15 cellular contexts compared by ENCODE assay signal in genomic region chr1:167683226-167683625, GRCh38. TPM values are rescaled to one million over a fixed set of nuclear protein-coding genes. Genes with fewer than 3 reads are reported as not detected.
DNase-seq lines count a peak whose midpoint lies in the region; ATAC-seq, FAIRE-seq and TF ChIP-seq lines count a peak whose summit lies in the region.
"Had no signal": no experiment of that assay in that cellular context is flagged by ENCODE, and none has a peak within 500 bp of the region (broad histone marks: within the 10 kb centered on the region; RNA-seq: fewer than 3 reads in every experiment).

No MANE protein-coding gene starts in this region.

- H3K4ac ChIP-seq in IMR-90 (ENCODE audit: low read depth, low read length) = no peak overlapping the region

- H3K27me3 Mint-ChIP-seq in CD4-positive, CD25-positive, alpha-beta regulatory T cell = no peaks in the 10 kb centered on the region
- H3K27me3 Mint-ChIP-seq: CD4-positive, alpha-beta memory T cell had no signal

- peak overlapping the region; percentile 51 for H2AK9ac ChIP-seq in IMR-90 (replicated peaks; ENCODE audit: low read depth, low read length, poor library complexity)

- no peak for TF ChIP-seq POLR2A in IMR-90 (IDR thresholded peaks at IDR 0.05; ENCODE audit: low read depth, low read length)
- no peak for TF ChIP-seq POLR2A in tibial nerve (IDR thresholded peaks at IDR 0.05)

- no peaks in the 10 kb centered on the region for H3K27me3 ChIP-seq in CD4-positive, CD25-positive, alpha-beta regulatory T cell (ENCODE audit: control insufficient read depth, insufficient read depth, low read length)
- H3K27me3 ChIP-seq in IMR-90 (ENCODE audit: control insufficient read depth, insufficient read depth, low read length) (peaks cover 14% of the 10 kb centered on the region), bronchial epithelial cell (ENCODE audit: control insufficient read depth, insufficient read depth, low read length) (no peaks in the 10 kb centered on the region), neutrophil (no peaks in the 10 kb centered on the region), tibial nerve (no peaks in the 10 kb centered on the region)

- H2AK5ac ChIP-seq in IMR-90 (ENCODE audit: low read depth, low read length) = no peak overlapping the region

- TF ChIP-seq EP300 in tibial nerve (IDR thresholded peaks at IDR 0.05) = no peak

- H3K14ac ChIP-seq in IMR-90 (replicated peaks; ENCODE audit: low read depth, low read length) = no peak overlapping the region

- no peak overlapping the region for H3K4me2 ChIP-seq in IMR-90 (ENCODE audit: low read depth, low read length)

- H4K5ac ChIP-seq in IMR-90 (ENCODE audit: low read depth, low read length) = no peak overlapping the region

- H2BK15ac ChIP-seq in IMR-90 (ENCODE audit: low read depth, low read length) = no peak overlapping the region

- no TSS peak for BruUV-seq in IMR-90 (replicated peaks; lab: Mats Ljungman, UMichigan)

- H3K23ac ChIP-seq in IMR-90 (ENCODE audit: low read depth, low read length) = no peak overlapping the region; the same call in 1 of the 2 replicates

- no peak for DNase-seq in CD4-positive, CD25-positive, alpha-beta regulatory T cell
- DNase-seq in IMR-90 (no peak), bronchial epithelial cell (ENCODE audit: low read depth) (peak; percentile 48), tibial nerve (ENCODE audit: low spot score in 2 of 2) (no peak), medulla oblongata (ENCODE audit: extremely low spot score) (no peak), NCI-H226 (no peak), KBM-7 (no peak)
- DNase-seq: activated T-cell treated with anti-CD3 and anti-CD28 coated beads, Interleukin-2, amount 50 U/mL, for 48 hours; CD4-positive, alpha-beta memory T cell; natural killer cell; NCI-H2081 treated with DMSO at 0.1 percent for 48 hours had no signal

- no peaks in the 10 kb centered on the region for H3K79me1 ChIP-seq in IMR-90 (ENCODE audit: low read depth in 1 of 2, low read length in 2 of 2)

- TF ChIP-seq CTCF in IMR-90 (conservative IDR thresholded peaks at IDR 0.05; ENCODE audit: low read depth, low read length) (no peak), bronchial epithelial cell (IDR thresholded peaks at IDR 0.05; ENCODE audit: insufficient read depth, low read length, severe bottlenecking) (no peak), neutrophil (IDR thresholded peaks at IDR 0.05) (no peak), tibial nerve (IDR thresholded peaks at IDR 0.05) (no peak)

- intact Hi-C loops in IMR-90 (cut with micrococcal nuclease) = loop anchor here (10.0 kb wide), 1 partner anchor 228 kb away; no protein-coding TSS in a partner anchor

- peak overlapping the region in 2 of 3 donors; percentile 73 to 89 for H3K27ac Mint-ChIP-seq in CD4-positive, CD25-positive, alpha-beta regulatory T cell
- H3K27ac Mint-ChIP-seq: brain, natural killer cell had no signal

- peaks cover 5% of the 10 kb centered on the region for H3K4me1 ChIP-seq in CD4-positive, CD25-positive, alpha-beta regulatory T cell (ENCODE audit: control insufficient read depth, insufficient read depth, low read length, poor library complexity, severe bottlenecking)
- H3K4me1 ChIP-seq in IMR-90 (ENCODE audit: control insufficient read depth, insufficient read depth, low read length) (no peaks in the 10 kb centered on the region), neutrophil (ENCODE audit: control insufficient read depth in 1 of 2, insufficient read depth in 1 of 2, low read depth in 1 of 2, low read length in 1 of 2) (peaks cover 6 to 14% of the 10 kb centered on the region in 2 experiments), tibial nerve (peaks cover 0 to 20% (median 3%) of the 10 kb centered on the region in 4 donors)

- no peak overlapping the region for H2BK120ac ChIP-seq in IMR-90 (ENCODE audit: low read depth, low read length)

- no peak overlapping the region for H2BK5ac ChIP-seq in IMR-90 (ENCODE audit: low read depth, low read length, poor library complexity, severe bottlenecking)

- no peak overlapping the region for H4K8ac ChIP-seq in IMR-90 (ENCODE audit: low read depth in 2 of 2, low read length in 2 of 2)

- no peak overlapping the region for H3K9ac ChIP-seq in IMR-90 (ENCODE audit: low read depth, low read length)

- no peaks in the 10 kb centered on the region for H3K9me3 Mint-ChIP-seq in CD4-positive, CD25-positive, alpha-beta regulatory T cell
- H3K9me3 Mint-ChIP-seq: brain; CD4-positive, alpha-beta memory T cell; natural killer cell had no signal

- H3K9me1 ChIP-seq in IMR-90 (ENCODE audit: insufficient read depth, low read length) = peaks cover 4% of the 10 kb centered on the region; the same call in 1 of the 2 replicates

- dilution Hi-C loops in IMR-90 (cut with HindIII; ENCODE audit: low sequenced_read_pairs, unreplicated experiment) = no loop called here

- no peak for FAIRE-seq in bronchial epithelial cell (lab: Jason Lieb, UNC)
- FAIRE-seq: H54, keratinocyte had no signal

- H2BK20ac ChIP-seq in IMR-90 (ENCODE audit: low read depth, low read length) = no peak overlapping the region

- H3K18ac ChIP-seq in IMR-90 (ENCODE audit: low read depth, low read length) = no peak overlapping the region

- peaks cover 41% of the 10 kb centered on the region for H3K36me3 Mint-ChIP-seq in CD4-positive, CD25-positive, alpha-beta regulatory T cell
- H3K36me3 Mint-ChIP-seq: brain had no signal

- no peak overlapping the region for H4K91ac ChIP-seq in IMR-90 (ENCODE audit: insufficient read depth, low read depth, low read length)

- CTCF ChIA-PET in IMR-90 (lab: Yijun Ruan, JAX) = no interaction called here

- H3K4me3 ChIP-seq in CD4-positive, CD25-positive, alpha-beta regulatory T cell (ENCODE audit: low read depth, low read length) = no peak overlapping the region
- H3K4me3 ChIP-seq in IMR-90 (ENCODE audit: insufficient read depth, low read depth, low read length) (no peak overlapping the region), bronchial epithelial cell (ENCODE audit: low read depth, low read length) (no peak overlapping the region), neutrophil (ENCODE audit: low read depth in 1 of 2, low read length in 1 of 2) (no peak overlapping the region), tibial nerve (no peak overlapping the region)

- H2AFZ ChIP-seq in IMR-90 (replicated peaks; ENCODE audit: low read length, poor library complexity) = peak overlapping the region; percentile 23

- H3K36me3 ChIP-seq in CD4-positive, CD25-positive, alpha-beta regulatory T cell (ENCODE audit: control insufficient read depth, insufficient read depth, low read length) = peaks cover 87% of the 10 kb centered on the region
- no peaks in the 10 kb centered on the region for H3K36me3 ChIP-seq in IMR-90 (ENCODE audit: control insufficient read depth, insufficient read depth, low read length)
- no peaks in the 10 kb centered on the region for H3K36me3 ChIP-seq in bronchial epithelial cell (ENCODE audit: control insufficient read depth, insufficient read depth, low read length)
- H3K36me3 ChIP-seq in neutrophil = peaks cover 94% of the 10 kb centered on the region
- H3K36me3 ChIP-seq in tibial nerve = no peaks in the 10 kb centered on the region

- H4K20me1 ChIP-seq in IMR-90 (ENCODE audit: insufficient read depth, low read length) = no peaks in the 10 kb centered on the region

- H3K56ac ChIP-seq in IMR-90 (ENCODE audit: extremely low read depth, insufficient read depth, low read length) = no peak overlapping the region

- in situ Hi-C loops in IMR-90 (cut with MboI; ENCODE audit: low sequenced_read_pairs) (loop anchor here (25.0 kb wide), 1 partner anchor 421 kb away; no protein-coding TSS in a partner anchor), KBM-7 (cut with MboI; ENCODE audit: low pct_unique_long_range_greater_than_20kb, low sequenced_read_pairs) (loop anchor here (10.0 kb wide), 1 partner anchor 78 kb away; no protein-coding TSS in a partner anchor)

- no peak overlapping the region for H3K4me3 Mint-ChIP-seq in CD4-positive, CD25-positive, alpha-beta regulatory T cell
- H3K4me3 Mint-ChIP-seq: brain; CD4-positive, alpha-beta memory T cell; natural killer cell had no signal

- TF ChIP-seq RAD21 in IMR-90 (IDR thresholded peaks at IDR 0.05; ENCODE audit: low read length) = no peak

- peak overlapping the region; percentile 34 for H3K27ac ChIP-seq in CD4-positive, CD25-positive, alpha-beta regulatory T cell (ENCODE audit: insufficient read depth, low read length, poor library complexity, severe bottlenecking)
- H3K27ac ChIP-seq in IMR-90 (ENCODE audit: insufficient read depth, low read length) (no peak overlapping the region), neutrophil (peak overlapping the region; percentile 47), tibial nerve (no peak overlapping the region)

- no CpG with 5 or more reads among the region's 6 CpGs for WGBS in IMR-90 (ENCODE audit: extremely low coverage in 2 of 2, insufficient read length in 1 of 2), 2 experiments
- WGBS in tibial nerve, 2 donors = 78 to 82% methylated on average over 6 of the region's 6 CpGs

- H3K9me3 ChIP-seq in CD4-positive, CD25-positive, alpha-beta regulatory T cell (ENCODE audit: control insufficient read depth in 2 of 2, low read length in 2 of 2) = no peaks in the 10 kb centered on the region
- H3K9me3 ChIP-seq in IMR-90 (ENCODE audit: control insufficient read depth, insufficient read depth, low read length) = no peaks in the 10 kb centered on the region
- H3K9me3 ChIP-seq in neutrophil = no peaks in the 10 kb centered on the region
- no peaks in the 10 kb centered on the region for H3K9me3 ChIP-seq in tibial nerve

- H3K4me1 Mint-ChIP-seq in CD4-positive, CD25-positive, alpha-beta regulatory T cell = peaks cover 13 to 35% (median 24%) of the 10 kb centered on the region in 4 donors

- POLR2A ChIA-PET in IMR-90 (lab: Charles Lee; ENCODE audit: unreplicated experiment) = no interaction called here

- no peak for ATAC-seq in CD4-positive, CD25-positive, alpha-beta regulatory T cell (ENCODE audit: low read depth in 2 of 2)
- ATAC-seq in IMR-90 (ENCODE audit: low read depth) = no peak
- ATAC-seq: natural killer cell had no signal

TF ChIP-seq in IMR-90, 13 proteins besides CTCF, POLR2A, EP300 and RAD21 (continues in another document):
- TF ChIP-seq NFE2L2 (IDR thresholded peaks at IDR 0.05; ENCODE audit: low read depth, low read length) = no peak

RNA-seq across cellular contexts. Expression of gene MPZL1, which starts 38.6 kb away (rescaled TPM):
- total RNA-seq in CD4-positive, CD25-positive, alpha-beta regulatory T cell = 3.3 TPM
- polyA plus RNA-seq in CD4-positive, CD25-positive, alpha-beta regulatory T cell = 10 to 100 TPM in 1 of 4 donors, 1 to 10 TPM in 3; 6.5 to 10.0 (median 9.2) TPM
- total RNA-seq in IMR-90 (2012; rRNA removed) = 81.7 and 87.3 TPM in 2 replicates
- 48.0 and 55.3 TPM in 2 replicates for polyA plus RNA-seq in IMR-90 (2012; rRNA removed)
- 28.8 and 39.7 TPM in 2 replicates for polyA plus RNA-seq in IMR-90 (2012; cell fraction: cytosol; rRNA removed)
- 22.6 and 65.6 TPM in 2 replicates for polyA plus RNA-seq in IMR-90 (2012; cell fraction: nucleus; rRNA removed; ENCODE audit: low replicate concordance)
- total RNA-seq in bronchial epithelial cell = 69.8 and 95.6 TPM in 2 replicates
- total RNA-seq in tibial nerve = 10 to 100 TPM; 50.1 to 76.0 (median 71.7) TPM

RNA-seq across cellular contexts. Expression of gene RCSD1, which starts 53.2 kb away (rescaled TPM):
- 174 TPM for total RNA-seq in CD4-positive, CD25-positive, alpha-beta regulatory T cell
- 100 to 1,000 TPM; 207 to 251 (median 233) TPM for polyA plus RNA-seq in CD4-positive, CD25-positive, alpha-beta regulatory T cell
- total RNA-seq in IMR-90 (2012; rRNA removed) (not detected in 2 replicates), bronchial epithelial cell (under 0.01 and 0.13 TPM in 2 replicates), tibial nerve (10 to 100 TPM; 10.0 to 17.7 (median 12.9) TPM)
- polyA plus RNA-seq in IMR-90 (2012; rRNA removed) = 0.03 TPM in 1 of 2 replicates, not detected in the other
- 0.01 TPM in 1 of 2 replicates, not detected in the other for polyA plus RNA-seq in IMR-90 (2012; cell fraction: cytosol; rRNA removed)
- polyA plus RNA-seq in IMR-90 (2012; cell fraction: nucleus; rRNA removed; ENCODE audit: low replicate concordance) = not detected in 2 replicates

Comparison
In these comparisons a context has a peak if more than half of its experiments do, and no peak if none do; other contexts are left out.
1. H3K27ac ChIP-seq: peak in CD4-positive, CD25-positive, alpha-beta regulatory T cell (single experiment) and neutrophil (single experiment); none in IMR-90 (single experiment) and tibial nerve (0 of 4).
2. RNA of gene MPZL1, which starts 38.6 kb away (total RNA-seq): 69.8 to 95.6 TPM in bronchial epithelial cell, 81.7 to 87.3 TPM in IMR-90 and 50.1 to 76.0 TPM in tibial nerve; 3.3 TPM in CD4-positive, CD25-positive, alpha-beta regulatory T cell (single experiment); every median in the first group is over 10 times any median in the second.